11 cellular contexts compared by ENCODE assay signal in the genomic region with DNA sequence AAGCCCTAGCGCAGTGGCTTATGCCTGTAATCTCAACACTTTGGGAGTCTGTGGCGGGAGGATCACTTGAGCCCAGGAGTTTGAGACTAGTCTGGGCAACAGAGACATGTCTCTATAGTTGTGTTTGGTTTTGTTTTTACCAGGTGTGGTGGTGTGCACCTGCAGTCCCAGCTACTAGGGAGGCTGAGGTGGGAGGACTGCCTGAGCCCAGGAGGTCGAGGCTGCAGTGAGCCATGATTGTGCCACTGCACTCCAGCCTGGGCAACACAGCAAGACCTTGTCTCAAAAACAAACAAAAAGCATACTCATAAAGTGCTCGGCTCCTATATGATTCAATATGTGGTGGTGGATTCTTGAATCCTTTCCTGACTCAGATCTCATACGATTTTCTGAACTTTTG. TPM values are rescaled to one million over a fixed set of nuclear protein-coding genes. Genes with fewer than 3 reads are reported as not detected.
DNase-seq lines count a peak whose midpoint lies in the region; ATAC-seq and TF ChIP-seq lines count a peak whose summit lies in the region.
"Not testable (repeated sequence)": the region's sequence is repeated elsewhere in the genome, so short reads cannot be mapped to it uniquely, and the experiment has no call there.
"Had no signal": no experiment of that assay in that cellular context is flagged by ENCODE, and none has a peak within 500 bp of the region (broad histone marks: within the 10 kb centered on the region; RNA-seq: fewer than 3 reads in every experiment).

No MANE protein-coding gene starts in this region.

- H3K4me3 Mint-ChIP-seq in CD4-positive, CD25-positive, alpha-beta regulatory T cell = peak overlapping the region; percentile 52 to 95 (median 70)
- H3K4me3 Mint-ChIP-seq in IgD-negative memory B cell = peak overlapping the region in 3 of 4 donors; percentile 0 to 100 (median 72)
- H3K4me3 Mint-ChIP-seq in activated B cell treated with CpG ODN at 0.5 μM for 24 hours = peak overlapping the region; percentile 46
- peak overlapping the region; percentile 60 for H3K4me3 Mint-ChIP-seq in activated T-helper 2 cell treated with anti-CD3 and anti-CD28 coated beads, Interferon-gamma antibody, Interleukin-2, Interleukin-4, amounts not matched to agents 10 μg/mL and 5 μg/mL and 100 μg/mL, durations not matched to agents 14 hours and 24 hours and 36 hours (ENCODE audit: low read depth)
- peak overlapping the region; percentile 67 for H3K4me3 Mint-ChIP-seq in endothelial cell (ENCODE audit: unreplicated experiment)
- H3K4me3 Mint-ChIP-seq in nephron progenitor cell = peak overlapping the region; percentile 95

- not testable (repeated sequence) for TF ChIP-seq CTCF in activated B cell treated with CpG ODN at 0.5 μM for 24 hours (IDR thresholded peaks at IDR 0.05); endothelial cell (IDR thresholded peaks at IDR 0.05; ENCODE audit: unreplicated experiment); nephron progenitor cell (IDR thresholded peaks at IDR 0.05)

- H3K36me3 ChIP-seq in CD4-positive, CD25-positive, alpha-beta regulatory T cell (ENCODE audit: control insufficient read depth, insufficient read depth, low read length) = not testable (repeated sequence)

- H3K4me1 ChIP-seq in CD4-positive, CD25-positive, alpha-beta regulatory T cell (ENCODE audit: control insufficient read depth, insufficient read depth, low read length, poor library complexity, severe bottlenecking) = peaks cover 25% of the 10 kb centered on the region

- H3K4me1 Mint-ChIP-seq in CD4-positive, CD25-positive, alpha-beta regulatory T cell = peaks cover 12 to 26% (median 18%) of the 10 kb centered on the region in 4 donors
- H3K4me1 Mint-ChIP-seq in IgD-negative memory B cell = peaks cover 6 to 19% (median 12%) of the 10 kb centered on the region in 3 donors
- H3K4me1 Mint-ChIP-seq in activated B cell treated with CpG ODN at 0.5 μM for 24 hours = peaks cover 25% of the 10 kb centered on the region
- peaks cover 14% of the 10 kb centered on the region for H3K4me1 Mint-ChIP-seq in activated T-helper 2 cell treated with anti-CD3 and anti-CD28 coated beads, Interferon-gamma antibody, Interleukin-2, Interleukin-4, amounts not matched to agents 10 μg/mL and 5 μg/mL and 100 μg/mL, durations not matched to agents 14 hours and 24 hours and 36 hours (ENCODE audit: low read depth)
- peaks cover 16% of the 10 kb centered on the region for H3K4me1 Mint-ChIP-seq in endothelial cell (ENCODE audit: unreplicated experiment)
- H3K4me1 Mint-ChIP-seq in nephron progenitor cell = peaks cover 28% of the 10 kb centered on the region

- intact Hi-C loops in activated B cell treated with CpG ODN at 0.5 μM for 24 hours (cut with micrococcal nuclease) = not testable (repeated sequence)
- intact Hi-C loops in activated T-helper 2 cell treated with anti-CD3 and anti-CD28 coated beads, Interferon-gamma antibody, Interleukin-2, Interleukin-4, amounts not matched to agents 10 μg/mL and 5 μg/mL and 100 μg/mL, durations not matched to agents 14 hours and 24 hours and 36 hours (cut with micrococcal nuclease) = loop anchor here (10.0 kb wide), 1 partner anchor 1436 kb away; no protein-coding TSS in a partner anchor

- not testable (repeated sequence) for H3K4me3 ChIP-seq in CD4-positive, CD25-positive, alpha-beta regulatory T cell (ENCODE audit: low read depth, low read length)

- ATAC-seq in CD4-positive, CD25-positive, alpha-beta regulatory T cell (ENCODE audit: low read depth in 2 of 2); activated B cell treated with CpG ODN at 0.5 μM for 24 hours (ENCODE audit: low read depth): not testable (repeated sequence)

- not testable (repeated sequence) for H3K27ac ChIP-seq in CD4-positive, CD25-positive, alpha-beta regulatory T cell (ENCODE audit: insufficient read depth, low read length, poor library complexity, severe bottlenecking)

- peaks cover 11% of the 10 kb centered on the region for H3K36me3 Mint-ChIP-seq in CD4-positive, CD25-positive, alpha-beta regulatory T cell
- not testable (repeated sequence) for H3K36me3 Mint-ChIP-seq in IgD-negative memory B cell; endothelial cell (ENCODE audit: low read depth, unreplicated experiment)
- peaks cover 16% of the 10 kb centered on the region for H3K36me3 Mint-ChIP-seq in activated B cell treated with CpG ODN at 0.5 μM for 24 hours (ENCODE audit: low read depth)
- H3K36me3 Mint-ChIP-seq in activated T-helper 2 cell treated with anti-CD3 and anti-CD28 coated beads, Interferon-gamma antibody, Interleukin-2, Interleukin-4, amounts not matched to agents 10 μg/mL and 5 μg/mL and 100 μg/mL, durations not matched to agents 14 hours and 24 hours and 36 hours (ENCODE audit: low read depth) = peaks cover 11% of the 10 kb centered on the region
- H3K36me3 Mint-ChIP-seq in nephron progenitor cell (ENCODE audit: low read depth) = peaks cover 15% of the 10 kb centered on the region

- POLR2A ChIA-PET in activated B cell treated with CpG ODN at 0.5 μM for 24 hours (lab: Charles Lee) = interaction anchor here (0.6 to 4.9 kb wide), 2 partner anchors 15 to 26 kb away, joined by 3 to 47 read pairs; a partner anchor contains a TSS

- H3K27me3 ChIP-seq in CD4-positive, CD25-positive, alpha-beta regulatory T cell (ENCODE audit: control insufficient read depth, insufficient read depth, low read length) = not testable (repeated sequence)

- CTCF ChIA-PET in activated B cell treated with CpG ODN at 0.5 μM for 24 hours (lab: Charles Lee) = interaction anchor here (1.6 to 3.6 kb wide), 2 partner anchors 30 to 68 kb away, joined by 6 to 17 read pairs; a partner anchor contains a TSS

- not testable (repeated sequence) for H3K9me3 Mint-ChIP-seq in CD4-positive, CD25-positive, alpha-beta regulatory T cell; IgD-negative memory B cell; activated B cell treated with CpG ODN at 0.5 μM for 24 hours; activated T-helper 2 cell treated with anti-CD3 and anti-CD28 coated beads, Interferon-gamma antibody, Interleukin-2, Interleukin-4, amounts not matched to agents 10 μg/mL and 5 μg/mL and 100 μg/mL, durations not matched to agents 14 hours and 24 hours and 36 hours; endothelial cell (ENCODE audit: unreplicated experiment); nephron progenitor cell

- H3K9me3 ChIP-seq in CD4-positive, CD25-positive, alpha-beta regulatory T cell (ENCODE audit: control insufficient read depth in 2 of 2, low read length in 2 of 2) = not testable (repeated sequence)

- DNase-seq in CD4-positive, CD25-positive, alpha-beta regulatory T cell; activated B cell treated with CpG ODN at 0.5 μM for 24 hours; activated T-helper 2 cell treated with anti-CD3 and anti-CD28 coated beads, Interferon-gamma antibody, Interleukin-2, Interleukin-4, amounts not matched to agents 10 μg/mL and 5 μg/mL and 100 μg/mL, durations not matched to agents 14 hours and 24 hours and 36 hours (ENCODE audit: low spot score); endothelial cell (ENCODE audit: low spot score); nephron progenitor cell: not testable (repeated sequence)

- H3K27ac Mint-ChIP-seq in CD4-positive, CD25-positive, alpha-beta regulatory T cell; activated B cell treated with CpG ODN at 0.5 μM for 24 hours; endothelial cell (ENCODE audit: unreplicated experiment); nephron progenitor cell: not testable (repeated sequence)
- peak overlapping the region in 1 of 3 donors; percentile 72 for H3K27ac Mint-ChIP-seq in IgD-negative memory B cell
- H3K27ac Mint-ChIP-seq in activated T-helper 2 cell treated with anti-CD3 and anti-CD28 coated beads, Interferon-gamma antibody, Interleukin-2, Interleukin-4, amounts not matched to agents 10 μg/mL and 5 μg/mL and 100 μg/mL, durations not matched to agents 14 hours and 24 hours and 36 hours = peak overlapping the region; percentile 42

- H3K27me3 Mint-ChIP-seq in CD4-positive, CD25-positive, alpha-beta regulatory T cell; IgD-negative memory B cell; activated B cell treated with CpG ODN at 0.5 μM for 24 hours; activated T-helper 2 cell treated with anti-CD3 and anti-CD28 coated beads, Interferon-gamma antibody, Interleukin-2, Interleukin-4, amounts not matched to agents 10 μg/mL and 5 μg/mL and 100 μg/mL, durations not matched to agents 14 hours and 24 hours and 36 hours (ENCODE audit: low read depth); endothelial cell (ENCODE audit: unreplicated experiment); nephron progenitor cell (ENCODE audit: low read depth, poor library complexity): not testable (repeated sequence)

RNA-seq across cellular contexts. Expression of a gene that starts 1.6 kb away (rescaled TPM):
- total RNA-seq in CD4-positive, CD25-positive, alpha-beta regulatory T cell = 118 TPM
- 10 to 100 TPM; 40.6 to 62.5 (median 47.8) TPM for polyA plus RNA-seq in CD4-positive, CD25-positive, alpha-beta regulatory T cell
- polyA plus RNA-seq in IgD-negative memory B cell = 52.2 TPM
- total RNA-seq in activated B cell treated with CpG ODN at 0.5 μM for 24 hours (74.1 and 79.2 TPM in 2 replicates), endothelial cell (ENCODE audit: unreplicated experiment) (79.7 TPM)
- total RNA-seq in activated T-helper 2 cell treated with anti-CD3 and anti-CD28 coated beads, Interferon-gamma antibody, Interleukin-2, Interleukin-4, amounts not matched to agents 10 μg/mL and 5 μg/mL and 100 μg/mL, durations not matched to agents 14 hours and 24 hours and 36 hours = 54.5 and 58.1 TPM in 2 replicates

RNA-seq across cellular contexts. Expression of a gene that starts 26.7 kb away (rescaled TPM):
- 17.3 TPM for total RNA-seq in CD4-positive, CD25-positive, alpha-beta regulatory T cell
- polyA plus RNA-seq in CD4-positive, CD25-positive, alpha-beta regulatory T cell = 10 to 100 TPM in 1 of 4 donors, 1 to 10 TPM in 3; 6.8 to 10.6 (median 9.6) TPM
- polyA plus RNA-seq in IgD-negative memory B cell = 12.3 TPM
- total RNA-seq in activated B cell treated with CpG ODN at 0.5 μM for 24 hours (13.1 and 15.3 TPM in 2 replicates), endothelial cell (ENCODE audit: unreplicated experiment) (50.2 TPM)
- 16.7 and 19.9 TPM in 2 replicates for total RNA-seq in activated T-helper 2 cell treated with anti-CD3 and anti-CD28 coated beads, Interferon-gamma antibody, Interleukin-2, Interleukin-4, amounts not matched to agents 10 μg/mL and 5 μg/mL and 100 μg/mL, durations not matched to agents 14 hours and 24 hours and 36 hours

RNA-seq across cellular contexts. Expression of a gene that starts 26.8 kb away (rescaled TPM):
- 0.27 TPM for total RNA-seq in CD4-positive, CD25-positive, alpha-beta regulatory T cell
- polyA plus RNA-seq in CD4-positive, CD25-positive, alpha-beta regulatory T cell = under 1 TPM in 3 of 4 donors, not detected in 1; 0.03 to 0.81 (median 0.33) TPM
- polyA plus RNA-seq in IgD-negative memory B cell = not detected
- not detected in 2 replicates for total RNA-seq in activated B cell treated with CpG ODN at 0.5 μM for 24 hours
- total RNA-seq in activated T-helper 2 cell treated with anti-CD3 and anti-CD28 coated beads, Interferon-gamma antibody, Interleukin-2, Interleukin-4, amounts not matched to agents 10 μg/mL and 5 μg/mL and 100 μg/mL, durations not matched to agents 14 hours and 24 hours and 36 hours = 0.09 TPM in 1 of 2 replicates, not detected in the other
- 0.18 TPM for total RNA-seq in endothelial cell (ENCODE audit: unreplicated experiment)
- total RNA-seq: A673, cardiac septum, gastrocnemius medialis, thoracic aorta, vagina had no signal
